In the genomic region with DNA sequence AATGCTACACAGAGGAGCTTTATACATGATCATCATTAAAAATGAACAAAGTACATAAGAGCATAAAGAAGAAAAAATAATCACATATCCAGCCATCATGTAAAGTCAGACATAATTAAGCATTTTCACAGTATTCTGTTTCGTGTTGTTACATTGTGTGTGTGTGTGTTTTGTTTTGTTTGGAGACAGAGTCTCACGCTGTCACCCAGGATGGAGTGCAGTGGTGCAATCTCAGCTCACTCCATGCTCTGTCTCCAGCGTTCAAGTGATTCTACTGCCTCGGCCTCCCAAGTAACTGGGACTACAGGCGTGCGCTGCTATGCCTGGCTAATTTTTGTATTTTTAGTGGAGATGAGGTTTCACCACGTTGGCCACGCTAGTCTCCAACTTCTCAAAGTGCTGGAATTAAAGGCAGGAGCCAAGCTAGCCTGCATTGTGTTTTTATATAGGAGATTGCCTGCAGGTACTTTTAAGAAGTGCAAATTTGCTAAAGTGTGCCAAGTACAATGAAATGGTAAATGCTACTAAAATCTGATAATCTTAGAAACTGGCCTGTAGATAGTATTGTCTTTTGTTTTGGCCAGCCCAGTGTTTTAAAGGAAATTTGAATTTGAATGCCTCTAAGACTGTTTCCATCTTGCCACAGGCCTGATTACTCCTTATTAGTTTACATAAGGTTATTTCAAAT, we compare ENCODE assay signal across 1 cellular context.
TF ChIP-seq lines count a peak whose summit lies in the region.

No MANE protein-coding gene starts in this region.

TF ChIP-seq in IMR-90, 13 proteins besides CTCF, POLR2A, EP300 and RAD21:
- TF ChIP-seq CHD1 (IDR thresholded peaks at IDR 0.05; ENCODE audit: low read depth, low read length) (no peak), FOS (IDR thresholded peaks at IDR 0.05; ENCODE audit: low read depth, low read length) (no peak)
